In the genomic region with DNA sequence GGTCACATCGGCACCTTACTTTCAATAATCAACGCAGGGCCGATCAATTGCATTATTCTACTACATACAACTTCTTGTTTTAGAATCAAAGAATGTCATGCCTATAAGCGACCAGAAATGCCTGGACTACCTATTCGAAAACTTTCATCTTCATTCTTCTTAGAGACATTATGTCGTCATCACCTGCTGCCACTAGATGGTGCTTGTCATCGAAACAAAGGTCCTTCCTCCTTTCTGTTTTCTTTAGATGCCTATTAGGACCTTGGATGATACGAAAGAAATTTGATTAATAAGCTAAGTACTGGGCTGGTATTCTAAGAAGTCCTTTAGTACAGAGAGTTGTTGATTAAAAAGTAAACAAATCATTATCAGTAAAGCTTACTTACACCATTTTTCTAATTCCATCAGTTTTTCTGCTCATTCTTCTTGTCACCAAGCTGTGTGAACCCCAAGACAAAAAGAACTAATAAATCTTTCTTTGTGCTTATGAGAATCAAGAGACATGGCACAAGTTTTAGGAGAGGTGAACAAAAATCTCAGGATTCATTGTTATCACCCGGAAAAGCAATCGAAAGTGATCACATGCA, we compare ENCODE assay signal across 8 cellular contexts.
DNase-seq lines count a peak whose midpoint lies in the region; ATAC-seq and TF ChIP-seq lines count a peak whose summit lies in the region.

No MANE protein-coding gene starts in this region.

- intact Hi-C loops in head of caudate nucleus (cut with DNase I) (no loop called here), gastrocnemius medialis (cut with DNase I; ENCODE audit: low total_unique reads) (loop anchor here (2.0 to 10.0 kb wide), 4 partner anchors 47 to 528 kb away; a partner anchor contains a TSS)

- peak; percentile 37 for DNase-seq in DMS53 treated with DMSO at 0.1 percent for 48 hours (lab: John Stamatoyannopoulos, UW; ENCODE audit: unreplicated experiment)
- DNase-seq in NCI-H526 treated with DMSO at 0.1 percent for 48 hours (lab: John Stamatoyannopoulos, UW): peak; percentile 49
- peak; percentile 24 for DNase-seq in activated gamma-delta T cell treated with anti-CD3 and anti-CD28 coated beads, Interleukin-2, amount 50 U/mL, for 16 hours (ENCODE audit: low read depth)
- DNase-seq in head of caudate nucleus: peak in 38 of 42 donors; percentile 22 to 82 (median 54)
- DNase-seq in gastrocnemius medialis: peak in 1 of 2 donors; percentile 17
- DNase-seq in omental fat pad (ENCODE audit: low spot score): no peak

- ATAC-seq in GM19324 (IDR thresholded peaks at IDR 0.05; ENCODE audit: low FRiP score, unreplicated experiment): peak; percentile 53
- peak; percentile 68 for ATAC-seq in HG03159 (IDR thresholded peaks at IDR 0.05; ENCODE audit: unreplicated experiment)
- ATAC-seq in gastrocnemius medialis: peak; percentile 21 to 40
- ATAC-seq in omental fat pad (ENCODE audit: low FRiP score): no peak

- TF ChIP-seq CTCF in gastrocnemius medialis (IDR thresholded peaks at IDR 0.05 in 4 of 5, conservative IDR thresholded peaks at IDR 0.05 in 1 of 5) (peak; percentile 22 to 65 (median 23)), omental fat pad (IDR thresholded peaks at IDR 0.05) (no peak)

- H3K4me1 ChIP-seq in gastrocnemius medialis: peaks cover 8 to 10% of the 10 kb centered on the region in 2 donors

- no peaks in the 10 kb centered on the region for H3K9me3 ChIP-seq in gastrocnemius medialis

- no peaks in the 10 kb centered on the region for H3K36me3 ChIP-seq in gastrocnemius medialis

- no peak for TF ChIP-seq POLR2A in gastrocnemius medialis (IDR thresholded peaks at IDR 0.05)

- in situ Hi-C loops in gastrocnemius medialis (cut with MboI; ENCODE audit: low sequenced_read_pairs in 4 of 4): loop anchor here in 1 of 4 donors (10.0 kb wide), 1 partner anchor 531 kb away; no protein-coding TSS in a partner anchor

- H3K27ac ChIP-seq in gastrocnemius medialis: no peak overlapping the region

- no peak overlapping the region for H3K4me3 ChIP-seq in gastrocnemius medialis

- H3K27me3 ChIP-seq in gastrocnemius medialis: no peaks in the 10 kb centered on the region

Comparison
In these comparisons a context has a peak if more than half of its experiments do, and no peak if none do; other contexts are left out.
1. CTCF ChIP-seq: peak in gastrocnemius medialis (5 of 5); none in omental fat pad (0 of 3).